ENCODE assay signal across 8 cellular contexts in genomic region chr1:64745181-64745985, GRCh38. TPM values are rescaled to one million over a fixed set of nuclear protein-coding genes. Genes with fewer than 3 reads are reported as not detected.
DNase-seq lines count a peak whose midpoint lies in the region; ATAC-seq and TF ChIP-seq lines count a peak whose summit lies in the region.

No MANE protein-coding gene starts in this region.

- peak overlapping the region; percentile 93 for H3K9ac ChIP-seq in Loucy (ENCODE audit: low read depth, low read length, poor library complexity, severe bottlenecking)

- no peaks in the 10 kb centered on the region for H3K9me3 Mint-ChIP-seq in activated CD8-positive, alpha-beta T cell treated with anti-CD3 and anti-CD28 coated beads, Interleukin-2, amount 10 ng/mL, durations not matched to agents 7 days and 5 days (ENCODE audit: insufficient read depth)

- POLR2A ChIA-PET in activated CD8-positive, alpha-beta T cell treated with anti-CD3 and anti-CD28 coated beads, Interleukin-2, amount 10 ng/mL, durations not matched to agents 7 days and 5 days (lab: Charles Lee) = no interaction called here

- TF ChIP-seq EP300 in upper lobe of left lung (IDR thresholded peaks at IDR 0.05) = no peak

- H4K20me1 ChIP-seq in Loucy (ENCODE audit: insufficient read depth, low read length, poor library complexity, severe bottlenecking) = peaks cover 16% of the 10 kb centered on the region

- TF ChIP-seq POLR2A in upper lobe of left lung (IDR thresholded peaks at IDR 0.05) = peak in 1 of 4 donors; percentile 10

- TF ChIP-seq CTCF in BE2C (IDR thresholded peaks at IDR 0.05; ENCODE audit: low read depth, low read length) (no peak), Loucy (conservative IDR thresholded peaks at IDR 0.05; ENCODE audit: low read length) (no peak), mucosa of descending colon (IDR thresholded peaks at IDR 0.05) (no peak), upper lobe of left lung (IDR thresholded peaks at IDR 0.05) (no peak)

- H3K36me3 ChIP-seq in BE2C = no peaks in the 10 kb centered on the region
- no peaks in the 10 kb centered on the region for H3K36me3 ChIP-seq in Loucy (ENCODE audit: insufficient read depth, low read length)
- no peaks in the 10 kb centered on the region for H3K36me3 ChIP-seq in mucosa of descending colon (ENCODE audit: low read depth)
- H3K36me3 ChIP-seq in upper lobe of left lung = no peaks in the 10 kb centered on the region

- H3K27ac ChIP-seq in epithelial cell of prostate (peak overlapping the region; percentile 38), upper lobe of left lung (peak overlapping the region; percentile 74 to 89 (median 86))

- H3K36me3 Mint-ChIP-seq in activated CD8-positive, alpha-beta T cell treated with anti-CD3 and anti-CD28 coated beads, Interleukin-2, amount 10 ng/mL, durations not matched to agents 7 days and 5 days (ENCODE audit: low read depth) = no peaks in the 10 kb centered on the region

- no peaks in the 10 kb centered on the region for H3K9me2 ChIP-seq in Loucy (replicated peaks; ENCODE audit: low read depth, low read length)

- peaks cover 16% of the 10 kb centered on the region for H3K4me1 Mint-ChIP-seq in activated CD8-positive, alpha-beta T cell treated with anti-CD3 and anti-CD28 coated beads, Interleukin-2, amount 10 ng/mL, durations not matched to agents 7 days and 5 days (ENCODE audit: low read depth)

- ATAC-seq in GM19035 (IDR thresholded peaks at IDR 0.05; ENCODE audit: unreplicated experiment) = peak; percentile 20
- peak; percentile 45 for ATAC-seq in activated CD8-positive, alpha-beta T cell treated with anti-CD3 and anti-CD28 coated beads, Interleukin-2, amount 10 ng/mL, durations not matched to agents 7 days and 5 days
- peak; percentile 51 for ATAC-seq in mucosa of descending colon
- peak; percentile 33 to 46 for ATAC-seq in upper lobe of left lung (ENCODE audit: low FRiP score in 2 of 2)

- H3F3A ChIP-seq in Loucy (ENCODE audit: low read depth) = peaks cover 8% of the 10 kb centered on the region

- peak overlapping the region; percentile 77 for H3K4me3 ChIP-seq in BE2C (ENCODE audit: low read depth, low read length)
- peak overlapping the region; percentile 99 for H3K4me3 ChIP-seq in Loucy (ENCODE audit: low read length, poor library complexity, severe bottlenecking)
- H3K4me3 ChIP-seq in mucosa of descending colon = peak overlapping the region; percentile 86
- peak overlapping the region; percentile 51 to 86 (median 77) for H3K4me3 ChIP-seq in upper lobe of left lung

- H3K27me3 ChIP-seq in BE2C (no peaks in the 10 kb centered on the region), Loucy (ENCODE audit: insufficient read depth, low read length, poor library complexity, severe bottlenecking) (no peaks in the 10 kb centered on the region), upper lobe of left lung (no peaks in the 10 kb centered on the region)

- no peaks in the 10 kb centered on the region for H3K4me1 ChIP-seq in BE2C
- H3K4me1 ChIP-seq in Loucy (ENCODE audit: insufficient read depth, low read length, poor library complexity, severe bottlenecking) = peaks cover 40% of the 10 kb centered on the region
- H3K4me1 ChIP-seq in mucosa of descending colon (ENCODE audit: low read depth) = peaks cover 17% of the 10 kb centered on the region
- peaks cover 16 to 27% (median 18%) of the 10 kb centered on the region in 4 donors for H3K4me1 ChIP-seq in upper lobe of left lung

- peak overlapping the region; percentile 46 for H3K27ac Mint-ChIP-seq in activated CD8-positive, alpha-beta T cell treated with anti-CD3 and anti-CD28 coated beads, Interleukin-2, amount 10 ng/mL, durations not matched to agents 7 days and 5 days

- intact Hi-C loops in mucosa of descending colon (cut with DNase I, micrococcal nuclease) = loop anchor here in 1 of 2 donors (2.0 kb wide), 1 partner anchor 79 kb away; no protein-coding TSS in a partner anchor

- H3K79me2 ChIP-seq in Loucy (ENCODE audit: insufficient read depth, low read length) = peaks cover 46% of the 10 kb centered on the region

- WGBS in upper lobe of left lung, 2 donors = 0 to 2% methylated on average over 11 to 14 of the region's 67 CpGs

- H2AFZ ChIP-seq in Loucy (ENCODE audit: low read length) = peak overlapping the region; percentile 95

- peak overlapping the region; percentile 100 for H3K4me2 ChIP-seq in Loucy (ENCODE audit: low read depth, low read length, poor library complexity, severe bottlenecking)

- CTCF ChIA-PET in activated CD8-positive, alpha-beta T cell treated with anti-CD3 and anti-CD28 coated beads, Interleukin-2, amount 10 ng/mL, durations not matched to agents 7 days and 5 days (lab: Charles Lee) = interaction anchor here (1.2 to 1.5 kb wide), 3 partner anchors 12 to 78 kb away, joined by 4 to 5 read pairs (median 4); no protein-coding TSS in a partner anchor

- H3K27me3 Mint-ChIP-seq in activated CD8-positive, alpha-beta T cell treated with anti-CD3 and anti-CD28 coated beads, Interleukin-2, amount 10 ng/mL, durations not matched to agents 7 days and 5 days (ENCODE audit: low read depth) = peaks cover 29% of the 10 kb centered on the region

- DNase-seq in BE2C (peak; percentile 10), epithelial cell of prostate (ENCODE audit: low read depth, low spot score) (no peak), mucosa of descending colon (peak; percentile 46 to 64 (median 63)), upper lobe of left lung (peak in 1 of 2 donors; percentile 41), NCI-H1436 (lab: John Stamatoyannopoulos, UW) (no peak)
- no peak for DNase-seq in activated CD8-positive, alpha-beta T cell treated with anti-CD3 and anti-CD28 coated beads, Interleukin-2, amount 10 ng/mL, durations not matched to agents 7 days and 5 days

- no peaks in the 10 kb centered on the region for H3K9me3 ChIP-seq in BE2C
- H3K9me3 ChIP-seq in Loucy (ENCODE audit: insufficient read depth, low read depth, low read length) = no peaks in the 10 kb centered on the region
- no peaks in the 10 kb centered on the region for H3K9me3 ChIP-seq in mucosa of descending colon
- no peaks in the 10 kb centered on the region for H3K9me3 ChIP-seq in upper lobe of left lung

- H3K4me3 Mint-ChIP-seq in activated CD8-positive, alpha-beta T cell treated with anti-CD3 and anti-CD28 coated beads, Interleukin-2, amount 10 ng/mL, durations not matched to agents 7 days and 5 days = peak overlapping the region; percentile 63

RNA-seq across cellular contexts. Expression of gene RAVER2, which starts 0.5 kb away (rescaled TPM):
- polyA plus RNA-seq in BE2C (2012; ENCODE audit: insufficient read depth, insufficient read length, low read depth) = 4.4 TPM
- 1 to 10 TPM in 1 of 2 experiments, under 1 TPM in 1; 0.70 to 1.2 TPM for total RNA-seq in activated CD8-positive, alpha-beta T cell treated with anti-CD3 and anti-CD28 coated beads, Interleukin-2, amount 10 ng/mL, durations not matched to agents 7 days and 5 days
- total RNA-seq in mucosa of descending colon = 10 to 100 TPM; 35.9 to 81.0 (median 46.3) TPM
- 10 to 100 TPM in 2 of 6 donors, 1 to 10 TPM in 4; 7.3 to 15.0 (median 9.1) TPM for total RNA-seq in upper lobe of left lung

Comparison
In these comparisons a context has a peak if more than half of its experiments do, and no peak if none do; other contexts are left out.
1. DNase-seq: peak in BE2C (single experiment) and mucosa of descending colon (3 of 3); none in activated CD8-positive, alpha-beta T cell treated with anti-CD3 and anti-CD28 coated beads, Interleukin-2, amount 10 ng/mL, durations not matched to agents 7 days and 5 days (single experiment), epithelial cell of prostate (single experiment) and NCI-H1436 (single experiment).
2. Peak in every context shown above with its lines, with median percentiles within 50 percentile points of each other: H3K4me3 ChIP-seq and ATAC-seq.